8 cellular contexts compared by ENCODE assay signal in the genomic region with DNA sequence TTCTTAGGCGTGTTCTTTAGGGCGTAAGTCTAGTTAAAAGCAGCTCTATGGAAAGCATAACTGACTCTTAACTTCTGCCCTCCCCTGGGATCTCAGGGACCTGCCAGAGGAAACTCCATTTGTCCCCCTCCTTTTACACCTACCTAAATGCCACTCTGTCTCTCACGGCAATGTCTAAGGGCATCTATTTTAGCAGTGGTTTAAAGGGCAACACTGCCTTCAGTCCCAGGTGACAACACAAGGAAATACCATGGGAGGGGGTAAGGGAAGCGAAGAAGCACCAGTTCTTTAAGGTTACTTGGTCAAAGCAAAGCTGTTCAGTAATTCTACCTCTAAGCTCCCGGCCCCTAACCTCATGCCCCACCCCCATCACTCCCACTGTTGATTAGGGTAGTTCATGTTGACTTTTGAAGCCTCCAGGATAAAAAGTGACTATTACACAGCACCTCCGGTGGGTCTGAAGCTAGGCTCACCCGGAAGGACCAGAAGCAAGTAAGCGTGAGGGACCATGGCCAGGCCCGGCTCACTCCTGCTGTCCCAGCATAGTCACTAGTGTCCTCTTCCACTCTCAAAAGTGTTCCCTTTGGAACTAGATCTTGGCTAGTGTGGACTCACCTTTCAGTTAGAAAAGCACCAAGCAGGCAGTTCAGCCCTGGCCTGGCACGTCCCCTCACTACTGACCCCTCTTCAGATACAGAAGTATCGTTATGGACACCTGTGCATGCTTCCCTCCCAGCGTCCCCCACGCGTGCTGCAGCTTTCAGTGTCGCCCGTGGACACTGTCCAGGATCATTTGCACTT. TPM values are rescaled to one million over a fixed set of nuclear protein-coding genes. Genes with fewer than 3 reads are reported as not detected.
DNase-seq lines count a peak whose midpoint lies in the region; ATAC-seq and TF ChIP-seq lines count a peak whose summit lies in the region.

No MANE protein-coding gene starts in this region.

- H3K9me3 ChIP-seq in heart right ventricle: no peaks in the 10 kb centered on the region
- H3K9me3 ChIP-seq in mesenchymal stem cell (ENCODE audit: control insufficient read depth, low read length): no peaks in the 10 kb centered on the region

- H2BK12ac ChIP-seq in mesenchymal stem cell (ENCODE audit: low read length in 2 of 2): peak overlapping the region in 1 of 2 experiments; percentile 67

- H3K27me3 Mint-ChIP-seq in activated naive CD8-positive, alpha-beta T cell treated with anti-CD3 and anti-CD28 coated beads, Interleukin-2, amount 50 U/mL, for 24 hours: no peaks in the 10 kb centered on the region
- H3K27me3 Mint-ChIP-seq in type B pancreatic cell: no peaks in the 10 kb centered on the region

- no peaks in the 10 kb centered on the region for H3K9me3 Mint-ChIP-seq in activated naive CD8-positive, alpha-beta T cell treated with anti-CD3 and anti-CD28 coated beads, Interleukin-2, amount 50 U/mL, for 24 hours
- no peaks in the 10 kb centered on the region for H3K9me3 Mint-ChIP-seq in type B pancreatic cell

- no peak overlapping the region for H3K4ac ChIP-seq in mesenchymal stem cell (ENCODE audit: low read depth in 1 of 2, low read length in 2 of 2)

- H3K4me1 ChIP-seq in heart right ventricle: peaks cover 22 to 92% (median 80%) of the 10 kb centered on the region in 9 donors
- H3K4me1 ChIP-seq in mesenchymal stem cell (ENCODE audit: control insufficient read depth, insufficient read depth, low read depth, low read length): peaks cover 12% of the 10 kb centered on the region

- H3K9ac ChIP-seq in mesenchymal stem cell (ENCODE audit: low read length): peak overlapping the region; percentile 85

- DNase-seq in heart right ventricle: no peak
- DNase-seq in left cardiac atrium: no peak
- no peak for DNase-seq in activated naive CD8-positive, alpha-beta T cell treated with anti-CD3 and anti-CD28 coated beads, Interleukin-2, amount 50 U/mL, for 24 hours
- DNase-seq in mesenchymal stem cell: no peak
- DNase-seq in type B pancreatic cell (ENCODE audit: extremely low spot score, unreplicated experiment): no peak
- no peak for DNase-seq in NCI-H2171 (lab: John Stamatoyannopoulos, UW)
- DNase-seq in NCI-H2029 (lab: John Stamatoyannopoulos, UW): no peak
- DNase-seq in DMS 273 treated with DMSO at 0.1 percent for 48 hours (lab: John Stamatoyannopoulos, UW): no peak

- ATAC-seq in heart right ventricle (peak in 2 of 8 donors; percentile 19 to 20), left cardiac atrium (no peak)
- peak; percentile 66 for ATAC-seq in activated naive CD8-positive, alpha-beta T cell treated with anti-CD3 and anti-CD28 coated beads, Interleukin-2, amount 50 U/mL, for 24 hours

- peak overlapping the region; percentile 95 for H3K27ac Mint-ChIP-seq in activated naive CD8-positive, alpha-beta T cell treated with anti-CD3 and anti-CD28 coated beads, Interleukin-2, amount 50 U/mL, for 24 hours
- H3K27ac Mint-ChIP-seq in type B pancreatic cell: peak overlapping the region; percentile 41

- H3K36me3 ChIP-seq in heart right ventricle (peaks cover 0 to 5% (median 0%) of the 10 kb centered on the region in 9 donors), mesenchymal stem cell (ENCODE audit: control insufficient read depth in 1 of 2, insufficient read depth in 2 of 2, low read depth in 1 of 2, low read length in 2 of 2) (peaks cover 0 to 8% of the 10 kb centered on the region in 2 experiments)

- H3K14ac ChIP-seq in mesenchymal stem cell (ENCODE audit: low read length in 2 of 2): no peak overlapping the region

- no peak overlapping the region for H4K91ac ChIP-seq in mesenchymal stem cell (ENCODE audit: low read length)

- H3K27ac ChIP-seq in heart right ventricle (peak overlapping the region; percentile 19 to 92 (median 83)), mesenchymal stem cell (ENCODE audit: low read length, poor library complexity, severe bottlenecking) (no peak overlapping the region)

- H2AFZ ChIP-seq in mesenchymal stem cell (ENCODE audit: low read depth, low read length): no peak overlapping the region

- peak overlapping the region; percentile 91 for H3K4me3 Mint-ChIP-seq in activated naive CD8-positive, alpha-beta T cell treated with anti-CD3 and anti-CD28 coated beads, Interleukin-2, amount 50 U/mL, for 24 hours
- peak overlapping the region; percentile 69 for H3K4me3 Mint-ChIP-seq in type B pancreatic cell

- no peaks in the 10 kb centered on the region for H3K27me3 ChIP-seq in heart right ventricle
- no peaks in the 10 kb centered on the region for H3K27me3 ChIP-seq in mesenchymal stem cell (ENCODE audit: control insufficient read depth in 1 of 2, insufficient read depth in 1 of 2, low read length in 2 of 2)

- 45 to 63% methylated on average over 16 of the region's 16 CpGs for WGBS in heart right ventricle, 2 donors
- WGBS in mesenchymal stem cell: 93% methylated on average over 15 of the region's 16 CpGs

- no peak overlapping the region for H3K4me2 ChIP-seq in mesenchymal stem cell (ENCODE audit: low read length, poor library complexity, severe bottlenecking)

- no peak overlapping the region for H2BK15ac ChIP-seq in mesenchymal stem cell (ENCODE audit: low read depth, poor library complexity, severe bottlenecking)

- H4K8ac ChIP-seq in mesenchymal stem cell (ENCODE audit: low read length): no peak overlapping the region

- H3K4me3 ChIP-seq in heart right ventricle (peak overlapping the region in 9 of 10 donors; percentile 30 to 64 (median 56)), mesenchymal stem cell (ENCODE audit: insufficient read depth in 1 of 2, low read depth in 1 of 2, low read length in 2 of 2) (peak overlapping the region in 1 of 2 experiments; percentile 73)

- peaks cover 37% of the 10 kb centered on the region for H3K79me1 ChIP-seq in mesenchymal stem cell (replicated peaks; ENCODE audit: low read length, poor library complexity, severe bottlenecking)

- H2BK5ac ChIP-seq in mesenchymal stem cell (ENCODE audit: low read depth, low read length, poor library complexity, severe bottlenecking): no peak overlapping the region

- peaks cover 5% of the 10 kb centered on the region for H3K36me3 Mint-ChIP-seq in activated naive CD8-positive, alpha-beta T cell treated with anti-CD3 and anti-CD28 coated beads, Interleukin-2, amount 50 U/mL, for 24 hours (ENCODE audit: low read depth)
- peaks cover 7% of the 10 kb centered on the region for H3K36me3 Mint-ChIP-seq in type B pancreatic cell

- intact Hi-C loops in heart right ventricle (cut with DNase I) (loop anchor here in 1 of 10 donors (5.0 kb wide), 1 partner anchor 42 kb away; no protein-coding TSS in a partner anchor), left cardiac atrium (cut with DNase I) (no loop called here)

- peaks cover 90% of the 10 kb centered on the region for H3K4me1 Mint-ChIP-seq in activated naive CD8-positive, alpha-beta T cell treated with anti-CD3 and anti-CD28 coated beads, Interleukin-2, amount 50 U/mL, for 24 hours
- peaks cover 61% of the 10 kb centered on the region for H3K4me1 Mint-ChIP-seq in type B pancreatic cell (ENCODE audit: unreplicated experiment)

- H2BK120ac ChIP-seq in mesenchymal stem cell (ENCODE audit: low read depth, low read length): no peak overlapping the region

- no peak overlapping the region for H2AK5ac ChIP-seq in mesenchymal stem cell (ENCODE audit: low read length, severe bottlenecking)

- H3K18ac ChIP-seq in mesenchymal stem cell (ENCODE audit: low read depth in 1 of 2, low read length in 2 of 2): peak overlapping the region in 1 of 2 experiments; percentile 6

- no peak for TF ChIP-seq CTCF in heart right ventricle (IDR thresholded peaks at IDR 0.05)
- no peak for TF ChIP-seq CTCF in type B pancreatic cell (conservative IDR thresholded peaks at IDR 0.05)

- H3K23ac ChIP-seq in mesenchymal stem cell (ENCODE audit: low read length in 2 of 2): no peak overlapping the region

RNA-seq across cellular contexts. Expression of gene CYTH1, which starts 47.0 kb away (rescaled TPM):
- total RNA-seq in heart right ventricle (10 to 100 TPM; 23.5 to 46.9 (median 34.8) TPM), left cardiac atrium (10 to 100 TPM; 33.9 to 45.3 TPM), type B pancreatic cell (ENCODE audit: low replicate concordance) (18.8 and 30.3 TPM in 2 replicates)
- 10 to 100 TPM; 22.3 to 31.5 TPM for polyA plus RNA-seq in heart right ventricle
- 15.0 TPM for polyA plus RNA-seq in mesenchymal stem cell (2013, experiment 1 of 2)
- 14.3 TPM for polyA plus RNA-seq in mesenchymal stem cell (2013, experiment 2 of 2)
